2 cellular contexts compared by ENCODE assay signal in genomic region chr6:145020114-145020513, GRCh38.
TF ChIP-seq lines count a peak whose summit lies in the region.

No MANE protein-coding gene starts in this region.

TF ChIP-seq in liver, 16 proteins besides CTCF, POLR2A, EP300 and RAD21 (continued from another document):
- no peak for TF ChIP-seq REST (IDR thresholded peaks at IDR 0.05)
- TF ChIP-seq MAX (IDR thresholded peaks at IDR 0.05), result peak; percentile 28
- TF ChIP-seq EGR1 (IDR thresholded peaks at IDR 0.05; ENCODE audit: low read depth in 2 of 2), result no peak
- no peak for TF ChIP-seq YY1 (IDR thresholded peaks at IDR 0.05)
- TF ChIP-seq ATF3 (IDR thresholded peaks at IDR 0.05), result peak; percentile 71
- TF ChIP-seq ZBTB33 (IDR thresholded peaks at IDR 0.05), result no peak
- TF ChIP-seq HNF4G (IDR thresholded peaks at IDR 0.05), result peak; percentile 83
- no peak for TF ChIP-seq TAF1 (conservative IDR thresholded peaks at IDR 0.05)
- TF ChIP-seq RXRA (IDR thresholded peaks at IDR 0.05), result peak in 1 of 2 donors; percentile 13
- TF ChIP-seq FOXA2 (IDR thresholded peaks at IDR 0.05), result no peak
- peak; percentile 74 to 89 for TF ChIP-seq JUND (IDR thresholded peaks at IDR 0.05)

TF ChIP-seq in HepG2, 621 proteins besides CTCF, POLR2A, EP300 and RAD21 (continued from another document):
- TF ChIP-seq TFE3 (CRISPR knock-in tag; IDR thresholded peaks at IDR 0.05) (no peak), MYPOP (CRISPR knock-in tag; IDR thresholded peaks at IDR 0.05) (no peak), ZNF256 (CRISPR knock-in tag; conservative IDR thresholded peaks at IDR 0.05) (no peak), ZFP1 (CRISPR knock-in tag; IDR thresholded peaks at IDR 0.05) (no peak), HIVEP1 (CRISPR knock-in tag; IDR thresholded peaks at IDR 0.05) (no peak), FOXO1 (CRISPR knock-in tag; IDR thresholded peaks at IDR 0.05) (no peak), ZMYM3 (CRISPR knock-in tag; IDR thresholded peaks at IDR 0.05) (no peak), DPF2 (CRISPR knock-in tag; IDR thresholded peaks at IDR 0.05; ENCODE audit: borderline replicate concordance, low read depth) (no peak), BATF2 (CRISPR knock-in tag; IDR thresholded peaks at IDR 0.05) (no peak)
